ENCODE assay signal across 1 cellular context in genomic region chr19:45691516-45692186, GRCh38.
A peak's percentile ranks its signal among the peaks of the same experiment; 100 is the strongest.
TF ChIP-seq lines count a peak whose summit lies in the region.

Gene SNRPD2, minus strand, starts transcription at chr19:45691953. Its CDS starts 65 bp downstream, at chr19:45691888.

TF ChIP-seq in K562, 482 proteins besides CTCF, POLR2A, EP300 and RAD21 (continued from another document and continues in another):
- no peak for TF ChIP-seq ESRRB (CRISPR knock-in tag; IDR thresholded peaks at IDR 0.05; ENCODE audit: borderline replicate concordance)
- TF ChIP-seq SAFB (IDR thresholded peaks at IDR 0.05; ENCODE audit: borderline replicate concordance, low read depth, low read length) = no peak
- TF ChIP-seq ZNF699 (CRISPR knock-in tag; IDR thresholded peaks at IDR 0.05; ENCODE audit: insufficient replicate concordance) = no peak
- TF ChIP-seq GABPA (tag; conservative IDR thresholded peaks at IDR 0.05; ENCODE audit: low read depth) = peak; percentile 97
- TF ChIP-seq GATA2 (CRISPR knock-in tag; IDR thresholded peaks at IDR 0.05) = peak; percentile 50; the same call in 1 of the 2 replicates
- TF ChIP-seq, protein P1, sequence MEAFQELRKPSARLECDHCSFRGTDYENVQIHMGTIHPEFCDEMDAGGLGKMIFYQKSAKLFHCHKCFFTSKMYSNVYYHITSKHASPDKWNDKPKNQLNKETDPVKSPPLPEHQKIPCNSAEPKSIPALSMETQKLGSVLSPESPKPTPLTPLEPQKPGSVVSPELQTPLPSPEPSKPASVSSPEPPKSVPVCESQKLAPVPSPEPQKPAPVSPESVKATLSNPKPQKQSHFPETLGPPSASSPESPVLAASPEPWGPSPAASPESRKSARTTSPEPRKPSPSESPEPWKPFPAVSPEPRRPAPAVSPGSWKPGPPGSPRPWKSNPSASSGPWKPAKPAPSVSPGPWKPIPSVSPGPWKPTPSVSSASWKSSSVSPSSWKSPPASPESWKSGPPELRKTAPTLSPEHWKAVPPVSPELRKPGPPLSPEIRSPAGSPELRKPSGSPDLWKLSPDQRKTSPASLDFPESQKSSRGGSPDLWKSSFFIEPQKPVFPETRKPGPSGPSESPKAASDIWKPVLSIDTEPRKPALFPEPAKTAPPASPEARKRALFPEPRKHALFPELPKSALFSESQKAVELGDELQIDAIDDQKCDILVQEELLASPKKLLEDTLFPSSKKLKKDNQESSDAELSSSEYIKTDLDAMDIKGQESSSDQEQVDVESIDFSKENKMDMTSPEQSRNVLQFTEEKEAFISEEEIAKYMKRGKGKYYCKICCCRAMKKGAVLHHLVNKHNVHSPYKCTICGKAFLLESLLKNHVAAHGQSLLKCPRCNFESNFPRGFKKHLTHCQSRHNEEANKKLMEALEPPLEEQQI (IDR thresholded peaks at IDR 0.05) = no peak
- peak; percentile 57 for TF ChIP-seq USF1 (CRISPR knock-in tag; IDR thresholded peaks at IDR 0.05)
- TF ChIP-seq C11orf30 (IDR thresholded peaks at IDR 0.05; ENCODE audit: low read depth) = peak; percentile 88
- no peak for TF ChIP-seq TCF7 (IDR thresholded peaks at IDR 0.05; ENCODE audit: borderline replicate concordance)
- TF ChIP-seq, protein P2, sequence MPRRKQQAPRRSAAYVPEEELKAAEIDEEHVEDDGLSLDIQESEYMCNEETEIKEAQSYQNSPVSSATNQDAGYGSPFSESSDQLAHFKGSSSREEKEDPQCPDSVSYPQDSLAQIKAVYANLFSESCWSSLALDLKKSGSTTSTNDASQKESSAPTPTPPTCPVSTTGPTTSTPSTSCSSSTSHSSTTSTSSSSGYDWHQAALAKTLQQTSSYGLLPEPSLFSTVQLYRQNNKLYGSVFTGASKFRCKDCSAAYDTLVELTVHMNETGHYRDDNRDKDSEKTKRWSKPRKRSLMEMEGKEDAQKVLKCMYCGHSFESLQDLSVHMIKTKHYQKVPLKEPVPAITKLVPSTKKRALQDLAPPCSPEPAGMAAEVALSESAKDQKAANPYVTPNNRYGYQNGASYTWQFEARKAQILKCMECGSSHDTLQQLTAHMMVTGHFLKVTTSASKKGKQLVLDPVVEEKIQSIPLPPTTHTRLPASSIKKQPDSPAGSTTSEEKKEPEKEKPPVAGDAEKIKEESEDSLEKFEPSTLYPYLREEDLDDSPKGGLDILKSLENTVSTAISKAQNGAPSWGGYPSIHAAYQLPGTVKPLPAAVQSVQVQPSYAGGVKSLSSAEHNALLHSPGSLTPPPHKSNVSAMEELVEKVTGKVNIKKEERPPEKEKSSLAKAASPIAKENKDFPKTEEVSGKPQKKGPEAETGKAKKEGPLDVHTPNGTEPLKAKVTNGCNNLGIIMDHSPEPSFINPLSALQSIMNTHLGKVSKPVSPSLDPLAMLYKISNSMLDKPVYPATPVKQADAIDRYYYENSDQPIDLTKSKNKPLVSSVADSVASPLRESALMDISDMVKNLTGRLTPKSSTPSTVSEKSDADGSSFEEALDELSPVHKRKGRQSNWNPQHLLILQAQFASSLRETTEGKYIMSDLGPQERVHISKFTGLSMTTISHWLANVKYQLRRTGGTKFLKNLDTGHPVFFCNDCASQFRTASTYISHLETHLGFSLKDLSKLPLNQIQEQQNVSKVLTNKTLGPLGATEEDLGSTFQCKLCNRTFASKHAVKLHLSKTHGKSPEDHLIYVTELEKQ (CRISPR knock-in tag; IDR thresholded peaks at IDR 0.05) = no peak
- no peak for TF ChIP-seq NR4A1 (CRISPR knock-in tag; IDR thresholded peaks at IDR 0.05)
- TF ChIP-seq NR4A1 (tag; IDR thresholded peaks at IDR 0.05) = no peak
- no peak; the same call in 1 of the 2 replicates for TF ChIP-seq LARP7 (IDR thresholded peaks at IDR 0.05)
- peak; percentile 19; the same call in 1 of the 2 replicates for TF ChIP-seq BCOR (IDR thresholded peaks at IDR 0.05)
- peak; percentile 83 for TF ChIP-seq SMAD1 (IDR thresholded peaks at IDR 0.05; ENCODE audit: low read depth, low read length, partially characterized antibody)
- TF ChIP-seq, protein P3, sequence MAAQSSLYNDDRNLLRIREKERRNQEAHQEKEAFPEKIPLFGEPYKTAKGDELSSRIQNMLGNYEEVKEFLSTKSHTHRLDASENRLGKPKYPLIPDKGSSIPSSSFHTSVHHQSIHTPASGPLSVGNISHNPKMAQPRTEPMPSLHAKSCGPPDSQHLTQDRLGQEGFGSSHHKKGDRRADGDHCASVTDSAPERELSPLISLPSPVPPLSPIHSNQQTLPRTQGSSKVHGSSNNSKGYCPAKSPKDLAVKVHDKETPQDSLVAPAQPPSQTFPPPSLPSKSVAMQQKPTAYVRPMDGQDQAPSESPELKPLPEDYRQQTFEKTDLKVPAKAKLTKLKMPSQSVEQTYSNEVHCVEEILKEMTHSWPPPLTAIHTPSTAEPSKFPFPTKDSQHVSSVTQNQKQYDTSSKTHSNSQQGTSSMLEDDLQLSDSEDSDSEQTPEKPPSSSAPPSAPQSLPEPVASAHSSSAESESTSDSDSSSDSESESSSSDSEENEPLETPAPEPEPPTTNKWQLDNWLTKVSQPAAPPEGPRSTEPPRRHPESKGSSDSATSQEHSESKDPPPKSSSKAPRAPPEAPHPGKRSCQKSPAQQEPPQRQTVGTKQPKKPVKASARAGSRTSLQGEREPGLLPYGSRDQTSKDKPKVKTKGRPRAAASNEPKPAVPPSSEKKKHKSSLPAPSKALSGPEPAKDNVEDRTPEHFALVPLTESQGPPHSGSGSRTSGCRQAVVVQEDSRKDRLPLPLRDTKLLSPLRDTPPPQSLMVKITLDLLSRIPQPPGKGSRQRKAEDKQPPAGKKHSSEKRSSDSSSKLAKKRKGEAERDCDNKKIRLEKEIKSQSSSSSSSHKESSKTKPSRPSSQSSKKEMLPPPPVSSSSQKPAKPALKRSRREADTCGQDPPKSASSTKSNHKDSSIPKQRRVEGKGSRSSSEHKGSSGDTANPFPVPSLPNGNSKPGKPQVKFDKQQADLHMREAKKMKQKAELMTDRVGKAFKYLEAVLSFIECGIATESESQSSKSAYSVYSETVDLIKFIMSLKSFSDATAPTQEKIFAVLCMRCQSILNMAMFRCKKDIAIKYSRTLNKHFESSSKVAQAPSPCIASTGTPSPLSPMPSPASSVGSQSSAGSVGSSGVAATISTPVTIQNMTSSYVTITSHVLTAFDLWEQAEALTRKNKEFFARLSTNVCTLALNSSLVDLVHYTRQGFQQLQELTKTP (IDR thresholded peaks at IDR 0.05; ENCODE audit: low read depth in 1 of 2, partially characterized antibody in 2 of 2) = peak in 1 of 2 experiments; percentile 79
- TF ChIP-seq JUND (IDR thresholded peaks at IDR 0.05; ENCODE audit: borderline replicate concordance, low read depth, low read length) = peak; percentile 21; the same call in 1 of the 2 replicates
- peak; percentile 26; the same call in 1 of the 3 replicates for TF ChIP-seq JUND (tag; IDR thresholded peaks at IDR 0.05; ENCODE audit: borderline replicate concordance, low read depth, low read length)
- TF ChIP-seq KLF16 (IDR thresholded peaks at IDR 0.05) = no peak
- TF ChIP-seq TCF15 (CRISPR knock-in tag; IDR thresholded peaks at IDR 0.05) = no peak
- TF ChIP-seq EP400 (IDR thresholded peaks at IDR 0.05) = peak; percentile 98
- TF ChIP-seq, protein P4, sequence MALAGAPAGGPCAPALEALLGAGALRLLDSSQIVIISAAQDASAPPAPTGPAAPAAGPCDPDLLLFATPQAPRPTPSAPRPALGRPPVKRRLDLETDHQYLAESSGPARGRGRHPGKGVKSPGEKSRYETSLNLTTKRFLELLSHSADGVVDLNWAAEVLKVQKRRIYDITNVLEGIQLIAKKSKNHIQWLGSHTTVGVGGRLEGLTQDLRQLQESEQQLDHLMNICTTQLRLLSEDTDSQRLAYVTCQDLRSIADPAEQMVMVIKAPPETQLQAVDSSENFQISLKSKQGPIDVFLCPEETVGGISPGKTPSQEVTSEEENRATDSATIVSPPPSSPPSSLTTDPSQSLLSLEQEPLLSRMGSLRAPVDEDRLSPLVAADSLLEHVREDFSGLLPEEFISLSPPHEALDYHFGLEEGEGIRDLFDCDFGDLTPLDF (CRISPR knock-in tag; IDR thresholded peaks at IDR 0.05) = peak; percentile 86
- peak; percentile 69 for TF ChIP-seq RBBP5 (IDR thresholded peaks at IDR 0.05; ENCODE audit: borderline replicate concordance, insufficient read depth, low read length, poor library complexity, severe bottlenecking)
- no peak for TF ChIP-seq YBX1 (IDR thresholded peaks at IDR 0.05)
- 0 out of 4 replicates have a peak, but pooled peaks of 1 of the 2 experiments have one; percentile 48 for TF ChIP-seq KDM4B (IDR thresholded peaks at IDR 0.05; ENCODE audit: borderline replicate concordance in 2 of 2, low read depth in 1 of 2)
- peak; percentile 41 for TF ChIP-seq SMARCA4 (IDR thresholded peaks at IDR 0.05)
- peak; percentile 91 for TF ChIP-seq PHF20 (IDR thresholded peaks at IDR 0.05; ENCODE audit: partially characterized antibody)
- peak; percentile 78; the same call in 1 of the 2 replicates for TF ChIP-seq THRAP3 (IDR thresholded peaks at IDR 0.05; ENCODE audit: borderline replicate concordance)
- TF ChIP-seq ZNF239 (CRISPR knock-in tag; IDR thresholded peaks at IDR 0.05) = no peak
- peak; percentile 41 to 42; a peak in 2 of 4 replicates for TF ChIP-seq MLLT1 (IDR thresholded peaks at IDR 0.05)
- no peak for TF ChIP-seq FIP1L1 (IDR thresholded peaks at IDR 0.05; ENCODE audit: low read depth, low read length, poor library complexity, severe bottlenecking)
- TF ChIP-seq TCF3 (CRISPR knock-in tag; IDR thresholded peaks at IDR 0.05) = peak; percentile 7; the same call in 1 of the 2 replicates
- peak; percentile 47 for TF ChIP-seq SP2 (IDR thresholded peaks at IDR 0.05; ENCODE audit: extremely low read depth, low read depth, low read length, poor library complexity, severe bottlenecking)
- TF ChIP-seq, protein P5, sequence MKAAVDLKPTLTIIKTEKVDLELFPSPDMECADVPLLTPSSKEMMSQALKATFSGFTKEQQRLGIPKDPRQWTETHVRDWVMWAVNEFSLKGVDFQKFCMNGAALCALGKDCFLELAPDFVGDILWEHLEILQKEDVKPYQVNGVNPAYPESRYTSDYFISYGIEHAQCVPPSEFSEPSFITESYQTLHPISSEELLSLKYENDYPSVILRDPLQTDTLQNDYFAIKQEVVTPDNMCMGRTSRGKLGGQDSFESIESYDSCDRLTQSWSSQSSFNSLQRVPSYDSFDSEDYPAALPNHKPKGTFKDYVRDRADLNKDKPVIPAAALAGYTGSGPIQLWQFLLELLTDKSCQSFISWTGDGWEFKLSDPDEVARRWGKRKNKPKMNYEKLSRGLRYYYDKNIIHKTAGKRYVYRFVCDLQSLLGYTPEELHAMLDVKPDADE (conservative IDR thresholded peaks at IDR 0.05; ENCODE audit: control insufficient read depth, low read depth, low read length) = 0 out of 2 replicates have a peak, but pooled peaks have one; percentile 16
- TF ChIP-seq CBX5 (IDR thresholded peaks at IDR 0.05; ENCODE audit: borderline replicate concordance, low read depth) = peak; percentile 45; the same call in 1 of the 2 replicates
- no peak for TF ChIP-seq ZNF707 (CRISPR knock-in tag; conservative IDR thresholded peaks at IDR 0.05)
- 0 out of 4 replicates have a peak, but pooled peaks of 1 of the 2 experiments have one; percentile 27 for TF ChIP-seq TBL1XR1 (IDR thresholded peaks at IDR 0.05; ENCODE audit: low read length in 2 of 2)
- peak; percentile 37 for TF ChIP-seq EGR1 (conservative IDR thresholded peaks at IDR 0.05)
- no peak for TF ChIP-seq ZNF507 (tag; conservative IDR thresholded peaks at IDR 0.05)
- peak; percentile 91 for TF ChIP-seq POLR2G (IDR thresholded peaks at IDR 0.05; ENCODE audit: low read depth, low read length)
- TF ChIP-seq ATF6 (CRISPR knock-in tag; IDR thresholded peaks at IDR 0.05) = peak; percentile 93
- TF ChIP-seq, protein P6, sequence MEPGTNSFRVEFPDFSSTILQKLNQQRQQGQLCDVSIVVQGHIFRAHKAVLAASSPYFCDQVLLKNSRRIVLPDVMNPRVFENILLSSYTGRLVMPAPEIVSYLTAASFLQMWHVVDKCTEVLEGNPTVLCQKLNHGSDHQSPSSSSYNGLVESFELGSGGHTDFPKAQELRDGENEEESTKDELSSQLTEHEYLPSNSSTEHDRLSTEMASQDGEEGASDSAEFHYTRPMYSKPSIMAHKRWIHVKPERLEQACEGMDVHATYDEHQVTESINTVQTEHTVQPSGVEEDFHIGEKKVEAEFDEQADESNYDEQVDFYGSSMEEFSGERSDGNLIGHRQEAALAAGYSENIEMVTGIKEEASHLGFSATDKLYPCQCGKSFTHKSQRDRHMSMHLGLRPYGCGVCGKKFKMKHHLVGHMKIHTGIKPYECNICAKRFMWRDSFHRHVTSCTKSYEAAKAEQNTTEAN (CRISPR knock-in tag; IDR thresholded peaks at IDR 0.05) = no peak
- TF ChIP-seq CEBPB (tag; IDR thresholded peaks at IDR 0.05) = peak; percentile 78
